In the genomic region with DNA sequence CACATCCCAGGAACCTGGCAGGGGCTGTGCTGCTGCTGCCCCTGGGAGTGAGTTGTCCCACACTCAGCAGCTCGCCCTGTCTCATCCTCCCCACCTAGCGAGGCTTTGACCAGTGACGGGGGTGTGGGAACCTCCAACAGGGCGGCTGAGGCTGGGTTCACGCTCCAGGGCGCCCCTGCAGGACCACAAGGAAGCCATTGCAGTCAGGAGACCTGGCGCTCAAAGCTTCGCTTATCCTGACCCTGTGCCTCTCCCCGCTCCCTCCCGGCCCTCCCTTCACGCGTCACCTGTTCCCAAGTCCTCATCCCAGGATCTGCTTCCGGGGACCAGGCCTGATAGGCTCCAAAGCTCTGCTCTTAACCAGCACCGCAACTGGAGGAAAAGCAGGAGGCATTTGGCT, we compare ENCODE assay signal across 1 cellular context.
TF ChIP-seq lines count a peak whose summit lies in the region.

No MANE protein-coding gene starts in this region.

TF ChIP-seq in GM23338, 12 proteins besides CTCF, POLR2A, EP300 and RAD21 (continued from another document):
- TF ChIP-seq ZNF462 (CRISPR knock-in tag; IDR thresholded peaks at IDR 0.05) (no peak), JUNB (IDR thresholded peaks at IDR 0.05; ENCODE audit: unreplicated experiment) (no peak), CREB1 (CRISPR knock-in tag; IDR thresholded peaks at IDR 0.05; ENCODE audit: low read depth) (no peak), REST (IDR thresholded peaks at IDR 0.05; ENCODE audit: unreplicated experiment) (no peak)
